Comparison of ENCODE assay signal across 23 cellular contexts in genomic region chr18:3906072-3906471, GRCh38.
DNase-seq lines count a peak whose midpoint lies in the region; ATAC-seq and TF ChIP-seq lines count a peak whose summit lies in the region.
"Had no signal": no experiment of that assay in that cellular context is flagged by ENCODE, and none has a peak within 500 bp of the region (broad histone marks: within the 10 kb centered on the region; RNA-seq: fewer than 3 reads in every experiment).

No MANE protein-coding gene starts in this region.

- H3K27me3 ChIP-seq in GM23248 (replicated peaks; ENCODE audit: insufficient read depth) (no peaks in the 10 kb centered on the region), OCI-LY3 (ENCODE audit: low read depth, low read length) (peaks cover 18% of the 10 kb centered on the region), foreskin keratinocyte (no peaks in the 10 kb centered on the region)
- H3K27me3 ChIP-seq: cardiac muscle cell, heart right ventricle, neural progenitor cell, SJCRH30 had no signal

- no peak overlapping the region for H3K27ac ChIP-seq in GM23248
- H3K27ac ChIP-seq in OCI-LY3 (ENCODE audit: low read length), result no peak overlapping the region
- H3K27ac ChIP-seq in foreskin keratinocyte, result no peak overlapping the region
- H3K27ac ChIP-seq: cardiac muscle cell, heart right ventricle, neural progenitor cell, PC-9, SJCRH30, skin epidermis had no signal

- H3K4me3 ChIP-seq in GM23248 (no peak overlapping the region), OCI-LY3 (ENCODE audit: low read length) (no peak overlapping the region)
- H3K4me3 ChIP-seq: cardiac muscle cell, heart right ventricle, neural progenitor cell, PC-9, SJCRH30, skin epidermis had no signal

- TF ChIP-seq CTCF in OCI-LY3 (IDR thresholded peaks at IDR 0.05; ENCODE audit: low read depth, low read length), result no peak
- no peak for TF ChIP-seq CTCF in foreskin keratinocyte (conservative IDR thresholded peaks at IDR 0.05)

- H2AFZ ChIP-seq in GM23248 (peak overlapping the region; percentile 22; the same call in 1 of the 2 replicates), OCI-LY3 (ENCODE audit: low read depth, low read length) (no peak overlapping the region)
- H2AFZ ChIP-seq: neural progenitor cell, PC-9 had no signal

- H3F3A ChIP-seq in GM23248 (ENCODE audit: insufficient read depth), result peaks cover 18% of the 10 kb centered on the region

- no peaks in the 10 kb centered on the region for H3K9me2 ChIP-seq in GM23248 (ENCODE audit: insufficient read depth)

- H3K9ac ChIP-seq in GM23248 (no peak overlapping the region), OCI-LY3 (ENCODE audit: low read length) (no peak overlapping the region)
- H3K9ac ChIP-seq: neural progenitor cell had no signal

- H3K4me1 ChIP-seq in GM23248 (ENCODE audit: insufficient read depth), result peaks cover 24% of the 10 kb centered on the region
- H3K4me1 ChIP-seq in OCI-LY3 (ENCODE audit: low read length), result peaks cover 11% of the 10 kb centered on the region
- H3K4me1 ChIP-seq in foreskin keratinocyte, result peaks cover 10% of the 10 kb centered on the region
- H3K4me1 ChIP-seq: SJCRH30 had no signal

- H4K20me1 ChIP-seq in GM23248 (ENCODE audit: insufficient read depth), result no peaks in the 10 kb centered on the region
- H4K20me1 ChIP-seq in OCI-LY3 (ENCODE audit: insufficient read depth, low read length), result no peaks in the 10 kb centered on the region

- H3K9me3 ChIP-seq in GM23248 (ENCODE audit: low read depth) (no peaks in the 10 kb centered on the region), OCI-LY3 (ENCODE audit: insufficient read depth, low read length) (no peaks in the 10 kb centered on the region)
- H3K9me3 ChIP-seq: heart right ventricle, SJCRH30 had no signal

- WGBS in GM23248 (ENCODE audit: low coverage in 1 of 2, low lambda C conversion rate in 2 of 2, missing lambda C conversion rate in 2 of 2), 2 experiments, result 95 to 100% methylated on average over 2 of the region's 2 CpGs

- no peaks in the 10 kb centered on the region for H3K36me3 ChIP-seq in GM23248 (ENCODE audit: low read depth)
- H3K36me3 ChIP-seq in OCI-LY3 (replicated peaks; ENCODE audit: low read depth, low read length), result no peaks in the 10 kb centered on the region
- H3K36me3 ChIP-seq: cardiac muscle cell, heart right ventricle, neural progenitor cell, SJCRH30 had no signal

- in situ Hi-C loops in GM23248 (cut with MboI), result no loop called here

- peak; percentile 58 for ATAC-seq in GM18861 (IDR thresholded peaks at IDR 0.05; ENCODE audit: unreplicated experiment)
- no peak for ATAC-seq in HG02840 (IDR thresholded peaks at IDR 0.05; ENCODE audit: low FRiP score, unreplicated experiment)
- ATAC-seq in foreskin keratinocyte, result no peak
- ATAC-seq: heart right ventricle; stimulated activated naive CD8-positive, alpha-beta T cell treated with anti-CD3 and anti-CD28 coated beads, Interleukin-15, amount 100 ng/mL, for 72 hours had no signal

- H3K79me2 ChIP-seq in GM23248 (ENCODE audit: insufficient read depth) (no peaks in the 10 kb centered on the region), OCI-LY3 (ENCODE audit: low read length) (no peaks in the 10 kb centered on the region)

- H3K4me2 ChIP-seq in GM23248 (ENCODE audit: unreplicated experiment) (no peak overlapping the region), OCI-LY3 (ENCODE audit: low read length) (peak overlapping the region; percentile 26)
- H3K4me2 ChIP-seq: neural progenitor cell, PC-9 had no signal

- DNase-seq in GM23248 (no peak), kidney tubule cell (ENCODE audit: low spot score) (peak; percentile 43), foreskin keratinocyte (no peak)
- no peak for DNase-seq in central memory CD4-positive, alpha-beta T cell
- no peak for DNase-seq in activated T-cell treated with anti-CD3 and anti-CD28 coated beads, Interleukin-2, amount 50 U/mL, for 1 hour
- DNase-seq: activated CD4-positive, alpha-beta T cell treated with anti-CD3 and anti-CD28 coated beads, Interleukin-2, amount 10 ng/mL, durations not matched to agents 24 days and 14 days; CD4-positive, CD25-positive, alpha-beta regulatory T cell; dermis blood vessel endothelial cell; GF-D8; heart right ventricle; Karpas-422; NCI-H1105 treated with DMSO at 0.1 percent for 48 hours; NCI-H526; PC-9; SJCRH30; stimulated activated CD4-positive, alpha-beta T cell treated with anti-CD3 and anti-CD28 coated beads, Interleukin-2, amount 100 ng/mL, for 48 hours; stimulated activated naive CD8-positive, alpha-beta T cell treated with anti-CD3 and anti-CD28 coated beads, Interleukin-15, amount 100 ng/mL, for 72 hours had no signal
